In genomic region chr4:76677571-76678326, GRCh38 we compare ENCODE assay signal across 2 cellular contexts.
TF ChIP-seq lines count a peak whose summit lies in the region.

No MANE protein-coding gene starts in this region.

TF ChIP-seq in IMR-90, 13 proteins besides CTCF, POLR2A, EP300 and RAD21:
- TF ChIP-seq MXI1 (IDR thresholded peaks at IDR 0.05; ENCODE audit: borderline replicate concordance, low read depth, low read length) (no peak), BHLHE40 (IDR thresholded peaks at IDR 0.05; ENCODE audit: low read depth, low read length) (no peak), FOS (IDR thresholded peaks at IDR 0.05; ENCODE audit: low read depth, low read length) (no peak), MAZ (IDR thresholded peaks at IDR 0.05; ENCODE audit: borderline replicate concordance, low read depth, low read length) (no peak), MAFK (IDR thresholded peaks at IDR 0.05; ENCODE audit: low read depth, low read length) (no peak), RFX5 (IDR thresholded peaks at IDR 0.05; ENCODE audit: low read depth, low read length) (no peak), SMC3 (IDR thresholded peaks at IDR 0.05; ENCODE audit: low read depth, low read length) (no peak), RCOR1 (IDR thresholded peaks at IDR 0.05; ENCODE audit: insufficient replicate concordance, low read length) (no peak), ELK1 (IDR thresholded peaks at IDR 0.05; ENCODE audit: borderline replicate concordance, low read depth, low read length) (no peak), NFE2L2 (IDR thresholded peaks at IDR 0.05; ENCODE audit: low read depth, low read length) (no peak), CHD1 (IDR thresholded peaks at IDR 0.05; ENCODE audit: low read depth, low read length) (no peak), CEBPB (IDR thresholded peaks at IDR 0.05; ENCODE audit: low read depth, low read length) (no peak)
- TF ChIP-seq, protein P1, sequence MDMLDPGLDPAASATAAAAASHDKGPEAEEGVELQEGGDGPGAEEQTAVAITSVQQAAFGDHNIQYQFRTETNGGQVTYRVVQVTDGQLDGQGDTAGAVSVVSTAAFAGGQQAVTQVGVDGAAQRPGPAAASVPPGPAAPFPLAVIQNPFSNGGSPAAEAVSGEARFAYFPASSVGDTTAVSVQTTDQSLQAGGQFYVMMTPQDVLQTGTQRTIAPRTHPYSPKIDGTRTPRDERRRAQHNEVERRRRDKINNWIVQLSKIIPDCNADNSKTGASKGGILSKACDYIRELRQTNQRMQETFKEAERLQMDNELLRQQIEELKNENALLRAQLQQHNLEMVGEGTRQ (IDR thresholded peaks at IDR 0.05; ENCODE audit: low read depth, low read length) = no peak

TF ChIP-seq in GM23338, 12 proteins besides CTCF, POLR2A, EP300 and RAD21:
- TF ChIP-seq, protein P2, sequence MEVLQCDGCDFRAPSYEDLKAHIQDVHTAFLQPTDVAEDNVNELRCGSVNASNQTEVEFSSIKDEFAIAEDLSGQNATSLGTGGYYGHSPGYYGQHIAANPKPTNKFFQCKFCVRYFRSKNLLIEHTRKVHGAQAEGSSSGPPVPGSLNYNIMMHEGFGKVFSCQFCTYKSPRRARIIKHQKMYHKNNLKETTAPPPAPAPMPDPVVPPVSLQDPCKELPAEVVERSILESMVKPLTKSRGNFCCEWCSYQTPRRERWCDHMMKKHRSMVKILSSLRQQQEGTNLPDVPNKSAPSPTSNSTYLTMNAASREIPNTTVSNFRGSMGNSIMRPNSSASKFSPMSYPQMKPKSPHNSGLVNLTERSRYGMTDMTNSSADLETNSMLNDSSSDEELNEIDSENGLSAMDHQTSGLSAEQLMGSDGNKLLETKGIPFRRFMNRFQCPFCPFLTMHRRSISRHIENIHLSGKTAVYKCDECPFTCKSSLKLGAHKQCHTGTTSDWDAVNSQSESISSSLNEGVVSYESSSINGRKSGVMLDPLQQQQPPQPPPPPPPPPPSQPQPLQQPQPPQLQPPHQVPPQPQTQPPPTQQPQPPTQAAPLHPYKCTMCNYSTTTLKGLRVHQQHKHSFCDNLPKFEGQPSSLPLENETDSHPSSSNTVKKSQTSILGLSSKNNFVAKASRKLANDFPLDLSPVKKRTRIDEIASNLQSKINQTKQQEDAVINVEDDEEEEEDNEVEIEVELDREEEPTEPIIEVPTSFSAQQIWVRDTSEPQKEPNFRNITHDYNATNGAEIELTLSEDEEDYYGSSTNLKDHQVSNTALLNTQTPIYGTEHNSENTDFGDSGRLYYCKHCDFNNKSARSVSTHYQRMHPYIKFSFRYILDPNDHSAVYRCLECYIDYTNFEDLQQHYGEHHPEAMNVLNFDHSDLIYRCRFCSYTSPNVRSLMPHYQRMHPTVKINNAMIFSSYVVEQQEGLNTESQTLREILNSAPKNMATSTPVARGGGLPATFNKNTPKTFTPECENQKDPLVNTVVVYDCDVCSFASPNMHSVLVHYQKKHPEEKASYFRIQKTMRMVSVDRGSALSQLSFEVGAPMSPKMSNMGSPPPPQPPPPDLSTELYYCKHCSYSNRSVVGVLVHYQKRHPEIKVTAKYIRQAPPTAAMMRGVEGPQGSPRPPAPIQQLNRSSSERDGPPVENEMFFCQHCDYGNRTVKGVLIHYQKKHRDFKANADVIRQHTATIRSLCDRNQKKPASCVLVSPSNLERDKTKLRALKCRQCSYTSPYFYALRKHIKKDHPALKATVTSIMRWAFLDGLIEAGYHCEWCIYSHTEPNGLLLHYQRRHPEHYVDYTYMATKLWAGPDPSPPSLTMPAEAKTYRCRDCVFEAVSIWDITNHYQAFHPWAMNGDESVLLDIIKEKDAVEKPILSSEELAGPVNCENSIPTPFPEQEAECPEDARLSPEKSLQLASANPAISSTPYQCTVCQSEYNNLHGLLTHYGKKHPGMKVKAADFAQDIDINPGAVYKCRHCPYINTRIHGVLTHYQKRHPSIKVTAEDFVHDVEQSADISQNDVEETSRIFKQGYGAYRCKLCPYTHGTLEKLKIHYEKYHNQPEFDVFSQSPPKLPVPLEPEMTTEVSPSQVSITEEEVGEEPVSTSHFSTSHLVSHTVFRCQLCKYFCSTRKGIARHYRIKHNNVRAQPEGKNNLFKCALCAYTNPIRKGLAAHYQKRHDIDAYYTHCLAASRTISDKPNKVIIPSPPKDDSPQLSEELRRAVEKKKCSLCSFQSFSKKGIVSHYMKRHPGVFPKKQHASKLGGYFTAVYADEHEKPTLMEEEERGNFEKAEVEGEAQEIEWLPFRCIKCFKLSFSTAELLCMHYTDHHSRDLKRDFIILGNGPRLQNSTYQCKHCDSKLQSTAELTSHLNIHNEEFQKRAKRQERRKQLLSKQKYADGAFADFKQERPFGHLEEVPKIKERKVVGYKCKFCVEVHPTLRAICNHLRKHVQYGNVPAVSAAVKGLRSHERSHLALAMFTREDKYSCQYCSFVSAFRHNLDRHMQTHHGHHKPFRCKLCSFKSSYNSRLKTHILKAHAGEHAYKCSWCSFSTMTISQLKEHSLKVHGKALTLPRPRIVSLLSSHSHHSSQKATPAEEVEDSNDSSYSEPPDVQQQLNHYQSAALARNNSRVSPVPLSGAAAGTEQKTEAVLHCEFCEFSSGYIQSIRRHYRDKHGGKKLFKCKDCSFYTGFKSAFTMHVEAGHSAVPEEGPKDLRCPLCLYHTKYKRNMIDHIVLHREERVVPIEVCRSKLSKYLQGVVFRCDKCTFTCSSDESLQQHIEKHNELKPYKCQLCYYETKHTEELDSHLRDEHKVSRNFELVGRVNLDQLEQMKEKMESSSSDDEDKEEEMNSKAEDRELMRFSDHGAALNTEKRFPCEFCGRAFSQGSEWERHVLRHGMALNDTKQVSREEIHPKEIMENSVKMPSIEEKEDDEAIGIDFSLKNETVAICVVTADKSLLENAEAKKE (CRISPR knock-in tag; IDR thresholded peaks at IDR 0.05) = no peak
- no peak for TF ChIP-seq POLR2AphosphoS5 (IDR thresholded peaks at IDR 0.05; ENCODE audit: low read depth)
- TF ChIP-seq CREB1 (CRISPR knock-in tag; IDR thresholded peaks at IDR 0.05; ENCODE audit: low read depth) = no peak
